In genomic region chr4:4216261-4216660, GRCh38 we compare ENCODE assay signal across 24 cellular contexts. TPM values are rescaled to one million over a fixed set of nuclear protein-coding genes. Genes with fewer than 3 reads are reported as not detected.
DNase-seq lines count a peak whose midpoint lies in the region.
"Had no signal": no experiment of that assay in that cellular context is flagged by ENCODE, and none has a peak within 500 bp of the region (broad histone marks: within the 10 kb centered on the region; RNA-seq: fewer than 3 reads in every experiment).

No MANE protein-coding gene starts in this region.

- no peaks in the 10 kb centered on the region for H3K36me3 ChIP-seq in HUES48 (ENCODE audit: control insufficient read depth, insufficient read depth, low read length)
- H3K36me3 ChIP-seq: BLaER1 had no signal

- H3K27me3 ChIP-seq in HUES48 (ENCODE audit: control insufficient read depth, insufficient read depth, low read length) = no peaks in the 10 kb centered on the region
- H3K27me3 ChIP-seq: BLaER1 had no signal

- H3K4me3 ChIP-seq in HUES48 (ENCODE audit: low read depth, low read length) = no peak overlapping the region
- H3K4me3 ChIP-seq: BLaER1 had no signal

- no peaks in the 10 kb centered on the region for H3K9me3 ChIP-seq in HUES48 (ENCODE audit: control insufficient read depth, insufficient read depth, low read length)
- H3K9me3 ChIP-seq: BLaER1 had no signal

- H3K9ac ChIP-seq in HUES48 (ENCODE audit: low read depth, low read length) = no peak overlapping the region
- H3K9ac ChIP-seq: BLaER1 had no signal

- peaks cover 8% of the 10 kb centered on the region; the same call in 1 of the 2 replicates for H3K4me1 ChIP-seq in HUES48 (ENCODE audit: control insufficient read depth, insufficient read depth, low read length)
- H3K4me1 ChIP-seq: BLaER1 had no signal

- peak; percentile 35 for DNase-seq in Daoy (ENCODE audit: low read depth)
- DNase-seq in dedifferentiated amniotic fluid mesenchymal stem cell (ENCODE audit: extremely low spot score) = peak; percentile 20
- DNase-seq in left kidney (ENCODE audit: low read depth, low spot score) = peak; percentile 71
- DNase-seq in NCI-H2171 treated with DMSO at 0.1 percent for 48 hours (lab: John Stamatoyannopoulos, UW) = no peak
- no peak for DNase-seq in stimulated activated CD4-positive, alpha-beta T cell treated with anti-CD3 and anti-CD28 coated beads, Interleukin-1b, Interleukin-23, amount 100 ng/mL, for 48 hours
- no peak for DNase-seq in SKM-1 (lab: John Stamatoyannopoulos, UW; ENCODE audit: unreplicated experiment)
- DNase-seq: Calu3; CD8-positive, alpha-beta T cell; NCI-H1092 treated with DMSO at 0.1 percent for 48 hours; NCI-H146; NCI-H2029 treated with DMSO at 0.1 percent for 48 hours; NCI-H2227 treated with DMSO at 0.1 percent for 48 hours; NCI-H510A treated with DMSO at 0.1 percent for 48 hours; NCI-H82; OCI-M1; RPMI8226; SIG-M5 had no signal

- H3K27ac ChIP-seq in HUES48 (ENCODE audit: low read depth, low read length) = peak overlapping the region; percentile 32
- H3K27ac ChIP-seq: BLaER1, HL-60 had no signal

RNA-seq across cellular contexts. Expression of gene OTOP1, which starts 10.5 kb away (rescaled TPM):
- total RNA-seq in Daoy (2014; rRNA removed; shearing (Covaris generic)) = not detected in 2 replicates
- total RNA-seq: A673; Calu3; CD8-positive, alpha-beta T cell; H9; HT1080; LHCN-M2 had no signal

RNA-seq across cellular contexts. Expression of gene TMEM128, which starts 31.8 kb away (rescaled TPM):
- total RNA-seq in Daoy (2014; rRNA removed; shearing (Covaris generic)) = 19.3 and 19.4 TPM in 2 replicates

Comparison
In these comparisons a context has a peak if more than half of its experiments do, and no peak if none do; other contexts are left out.
1. DNase-seq: peak in Daoy (single experiment), dedifferentiated amniotic fluid mesenchymal stem cell (single experiment) and left kidney (single experiment); none in NCI-H2171 treated with DMSO at 0.1 percent for 48 hours (single experiment), stimulated activated CD4-positive, alpha-beta T cell treated with anti-CD3 and anti-CD28 coated beads, Interleukin-1b, Interleukin-23, amount 100 ng/mL, for 48 hours (single experiment) and SKM-1 (single experiment).